ENCODE assay signal across 25 cellular contexts in genomic region chr22:17906978-17907730, GRCh38.
DNase-seq lines count a peak whose midpoint lies in the region; ATAC-seq, FAIRE-seq and TF ChIP-seq lines count a peak whose summit lies in the region.
"Had no signal": no experiment of that assay in that cellular context is flagged by ENCODE, and none has a peak within 500 bp of the region (broad histone marks: within the 10 kb centered on the region; RNA-seq: fewer than 3 reads in every experiment).

No MANE protein-coding gene starts in this region.

- H3K4me3 Mint-ChIP-seq in type B pancreatic cell = no peak overlapping the region
- H3K4me3 Mint-ChIP-seq: activated T-cell treated with anti-CD3 and anti-CD28 coated beads, Interleukin-2, amount 50 U/mL, for 24 hours had no signal

- peaks cover 23% of the 10 kb centered on the region for H3K79me2 ChIP-seq in HepG2 (ENCODE audit: insufficient read depth, low read length)
- H3K79me2 ChIP-seq in K562 (ENCODE audit: control insufficient read depth, insufficient read depth, low read length) = peaks cover 17% of the 10 kb centered on the region

- 58% methylated on average over 16 of the region's 16 CpGs for WGBS in right lobe of liver (ENCODE audit: insufficient coverage, low coverage, low lambda C conversion rate, missing lambda C conversion rate)
- 95% methylated on average over 16 of the region's 16 CpGs for WGBS in HepG2 (ENCODE audit: low lambda C conversion rate)
- WGBS in K562 (ENCODE audit: insufficient coverage, low coverage, missing lambda C conversion rate) = 82% methylated on average over 16 of the region's 16 CpGs

- TF ChIP-seq RAD21 in HepG2 (CRISPR knock-in tag; IDR thresholded peaks at IDR 0.05) (no peak), K562 (CRISPR knock-in tag; conservative IDR thresholded peaks at IDR 0.05 in 1 of 2, IDR thresholded peaks at IDR 0.05 in 1 of 2) (no peak)

- BruUV-seq in HepG2 (replicated peaks; lab: Mats Ljungman, UMichigan) (no TSS peak), K562 (replicated peaks; lab: Mats Ljungman, UMichigan) (no TSS peak)

- CTCF ChIA-PET in HepG2 (lab: Yijun Ruan, JAX; ENCODE audit: low intra/inter-chr PET ratio, low total read pairs) = no interaction called here
- CTCF ChIA-PET in K562 (lab: Yijun Ruan, JAX; ENCODE audit: low intra/inter-chr PET ratio) = no interaction called here

- H3K36me3 Mint-ChIP-seq in type B pancreatic cell = peaks cover 12% of the 10 kb centered on the region

- intact Hi-C loops in right lobe of liver (cut with DNase I) = no loop called here
- intact Hi-C loops in HepG2 (cut with micrococcal nuclease; ENCODE audit: unreplicated experiment) = no loop called here
- intact Hi-C loops in K562 (cut with micrococcal nuclease) = no loop called here
- intact Hi-C loops in mucosa of descending colon (cut with DNase I, micrococcal nuclease) = no loop called here

- DNase-seq in right lobe of liver (no peak), HepG2 (ENCODE audit: low spot score) (no peak), K562 (ENCODE audit: extremely low read depth in 1 of 4, low spot score in 3 of 4) (no peak), mucosa of descending colon (no peak), type B pancreatic cell (ENCODE audit: extremely low spot score, unreplicated experiment) (no peak), NCI-H446 treated with DMSO at 0.1 percent for 48 hours (lab: John Stamatoyannopoulos, UW) (no peak), C1 segment of cervical spinal cord (lab: John Stamatoyannopoulos, UW) (no peak)
- DNase-seq: activated CD8-positive, alpha-beta memory T cell treated with anti-CD3 and anti-CD28 coated beads for 24 hours; activated naive CD4-positive, alpha-beta T cell treated with Interleukin-2 at 50 U/mL for 16 hours; activated T-cell treated with anti-CD3 and anti-CD28 coated beads, Interleukin-2, amount 50 U/mL, for 24 hours; amniotic stem cell; dermis blood vessel endothelial cell; H7; hippocampal formation; mammary epithelial cell; NCI-H1694; NCI-H774; uterus had no signal

- H3K27ac ChIP-seq in right lobe of liver (peak overlapping the region in 1 of 3 donors; percentile 26), HepG2 (ENCODE audit: extremely low read length, insufficient read depth, low read length) (no peak overlapping the region), K562 (ENCODE audit: extremely low read depth, low read depth, low read length) (no peak overlapping the region)
- H3K27ac ChIP-seq: BLaER1 treated with 17β-estradiol and CSF1 and Interleukin-3, amounts not matched to agents 10 nM and 100 nM; KMS-11; suprapubic skin; uterus had no signal

- no peak for TF ChIP-seq CTCF in right lobe of liver (IDR thresholded peaks at IDR 0.05)
- TF ChIP-seq CTCF in HepG2 (CRISPR knock-in tag; IDR thresholded peaks at IDR 0.05) = no peak
- no peak for TF ChIP-seq CTCF in K562 (IDR thresholded peaks at IDR 0.05 in 2 of 3, conservative IDR thresholded peaks at IDR 0.05 in 1 of 3; ENCODE audit: insufficient read depth in 2 of 3, low read depth in 1 of 3, low read length in 3 of 3)
- TF ChIP-seq CTCF in mucosa of descending colon (IDR thresholded peaks at IDR 0.05) = no peak
- TF ChIP-seq CTCF in type B pancreatic cell (conservative IDR thresholded peaks at IDR 0.05) = no peak

- H3K9me3 ChIP-seq in right lobe of liver (no peaks in the 10 kb centered on the region), HepG2 (ENCODE audit: low read length) (no peaks in the 10 kb centered on the region), K562 (replicated peaks; ENCODE audit: control insufficient read depth, insufficient read depth, low read depth, low read length) (no peaks in the 10 kb centered on the region), mucosa of descending colon (no peaks in the 10 kb centered on the region)
- H3K9me3 ChIP-seq: BLaER1 treated with 17β-estradiol and CSF1 and Interleukin-3, amounts not matched to agents 10 nM and 100 nM; suprapubic skin; uterus had no signal

- no peak for FAIRE-seq in HepG2 (lab: Jason Lieb, UNC)
- FAIRE-seq in K562 (lab: Jason Lieb, UNC) = no peak
- FAIRE-seq: endothelial cell of umbilical vein, islet of Langerhans, TTC549 had no signal

- in situ Hi-C loops in HepG2 (cut with HindIII; ENCODE audit: extremely low pct_ligation_motif_present, low pct_unique_long_range_greater_than_20kb) (no loop called here), K562 (cut with MboI) (no loop called here)

- no peaks in the 10 kb centered on the region for H3K9me1 ChIP-seq in K562 (ENCODE audit: control insufficient read depth, insufficient read depth, low read length)

- H2AFZ ChIP-seq in HepG2 (ENCODE audit: low read length) (no peak overlapping the region), K562 (ENCODE audit: low read depth, low read length) (no peak overlapping the region)

- H3K9ac ChIP-seq in HepG2 (ENCODE audit: insufficient read depth, low read depth, low read length) (no peak overlapping the region), K562 (ENCODE audit: insufficient read depth in 1 of 2, low read depth in 2 of 2, low read length in 2 of 2) (no peak overlapping the region)
- H3K9ac ChIP-seq: BLaER1 treated with 17β-estradiol and CSF1 and Interleukin-3, amounts not matched to agents 10 nM and 100 nM; KMS-11 had no signal

- TF ChIP-seq EP300 in HepG2 (IDR thresholded peaks at IDR 0.05; ENCODE audit: low read depth in 2 of 2, low read length in 2 of 2) (no peak), HepG2 (CRISPR knock-in tag; IDR thresholded peaks at IDR 0.05; ENCODE audit: borderline replicate concordance) (no peak), K562 (IDR thresholded peaks at IDR 0.05; ENCODE audit: low read length) (no peak)

- H3K27ac Mint-ChIP-seq in type B pancreatic cell = peak overlapping the region; percentile 44
- H3K27ac Mint-ChIP-seq: activated T-cell treated with anti-CD3 and anti-CD28 coated beads, Interleukin-2, amount 50 U/mL, for 24 hours had no signal

- H3K27me3 Mint-ChIP-seq in type B pancreatic cell = no peaks in the 10 kb centered on the region
- H3K27me3 Mint-ChIP-seq: activated T-cell treated with anti-CD3 and anti-CD28 coated beads, Interleukin-2, amount 50 U/mL, for 24 hours had no signal

- no peaks in the 10 kb centered on the region for H3K9me3 Mint-ChIP-seq in type B pancreatic cell
- H3K9me3 Mint-ChIP-seq: activated T-cell treated with anti-CD3 and anti-CD28 coated beads, Interleukin-2, amount 50 U/mL, for 24 hours had no signal

- H3K27me3 ChIP-seq in right lobe of liver = no peaks in the 10 kb centered on the region
- no peaks in the 10 kb centered on the region for H3K27me3 ChIP-seq in HepG2 (ENCODE audit: control insufficient read depth in 1 of 2, insufficient read depth in 2 of 2, low read length in 2 of 2)
- H3K27me3 ChIP-seq in K562 (ENCODE audit: control insufficient read depth in 2 of 2, insufficient read depth in 2 of 2, low read length in 2 of 2) = no peaks in the 10 kb centered on the region
- H3K27me3 ChIP-seq: BLaER1 treated with 17β-estradiol and CSF1 and Interleukin-3, amounts not matched to agents 10 nM and 100 nM; suprapubic skin; uterus had no signal

- peaks cover 40% of the 10 kb centered on the region for H3K4me1 Mint-ChIP-seq in type B pancreatic cell (ENCODE audit: unreplicated experiment)

- POLR2A ChIA-PET in HepG2 (lab: Yijun Ruan, JAX) = no interaction called here
- POLR2A ChIA-PET in K562 (lab: Yijun Ruan, JAX) = interaction anchor here (0.6 to 1.7 kb wide), 4 partner anchors 10 to 114 kb away, joined by 3 to 10 read pairs (median 4); no protein-coding TSS in a partner anchor

- H3K4me3 ChIP-seq in right lobe of liver (no peak overlapping the region), HepG2 (replicated peaks in 1 of 3; ENCODE audit: insufficient read depth in 1 of 3, low read depth in 2 of 3, low read length in 3 of 3) (no peak overlapping the region), K562 (no peak overlapping the region), mucosa of descending colon (no peak overlapping the region)
- H3K4me3 ChIP-seq: BLaER1 treated with 17β-estradiol and CSF1 and Interleukin-3, amounts not matched to agents 10 nM and 100 nM; suprapubic skin; uterus had no signal

- peaks cover 0 to 12% (median 7%) of the 10 kb centered on the region in 4 donors for H3K4me1 ChIP-seq in right lobe of liver
- peaks cover 7% of the 10 kb centered on the region; the same call in 1 of the 2 replicates for H3K4me1 ChIP-seq in HepG2 (ENCODE audit: insufficient read depth, low read length)
- peaks cover 4 to 12% of the 10 kb centered on the region in 2 experiments; a peak in 4 of 5 replicates for H3K4me1 ChIP-seq in K562 (replicated peaks in 1 of 2; ENCODE audit: control insufficient read depth in 2 of 2, insufficient read depth in 2 of 2, low read length in 2 of 2)
- H3K4me1 ChIP-seq in mucosa of descending colon (ENCODE audit: low read depth) = no peaks in the 10 kb centered on the region

- TF ChIP-seq POLR2A in right lobe of liver (IDR thresholded peaks at IDR 0.05) = no peak
- no peak for TF ChIP-seq POLR2A in HepG2 (IDR thresholded peaks at IDR 0.05; ENCODE audit: insufficient read depth in 1 of 2, low read depth in 2 of 2, low read length in 2 of 2)
- TF ChIP-seq POLR2A in K562 (conservative IDR thresholded peaks at IDR 0.05) = no peak

- ATAC-seq in right lobe of liver = peak; percentile 18 to 72 (median 46)
- no peak for ATAC-seq in HepG2
- ATAC-seq in K562 = no peak
- peak; percentile 9 for ATAC-seq in mucosa of descending colon
- no peak for ATAC-seq in HG02970 (IDR thresholded peaks at IDR 0.05; ENCODE audit: low FRiP score, unreplicated experiment)

- H3K36me3 ChIP-seq in right lobe of liver = peaks cover 0 to 19% (median 7%) of the 10 kb centered on the region in 4 donors
- peaks cover 16 to 47% of the 10 kb centered on the region in 2 experiments; a peak in 4 of 5 replicates for H3K36me3 ChIP-seq in HepG2 (replicated peaks in 1 of 2; ENCODE audit: control insufficient read depth in 1 of 2, insufficient read depth in 2 of 2, low read length in 2 of 2)
- peaks cover 37% of the 10 kb centered on the region for H3K36me3 ChIP-seq in K562 (ENCODE audit: control insufficient read depth, insufficient read depth, low read length)
- no peaks in the 10 kb centered on the region for H3K36me3 ChIP-seq in mucosa of descending colon (ENCODE audit: low read depth)
- H3K36me3 ChIP-seq: uterus had no signal

- no peak overlapping the region for H3K4me2 ChIP-seq in HepG2 (ENCODE audit: low read depth, low read length)
- no peak overlapping the region for H3K4me2 ChIP-seq in K562 (ENCODE audit: insufficient read depth, low read length)
- H3K4me2 ChIP-seq: BLaER1 treated with 17β-estradiol and CSF1 and Interleukin-3, amounts not matched to agents 10 nM and 100 nM; KMS-11 had no signal

- H4K20me1 ChIP-seq in HepG2 (ENCODE audit: insufficient read depth, low read length) = no peaks in the 10 kb centered on the region
- H4K20me1 ChIP-seq in K562 (replicated peaks; ENCODE audit: control insufficient read depth, insufficient read depth, low read length) = peaks cover 26% of the 10 kb centered on the region; the same call in 1 of the 2 replicates

TF ChIP-seq in HepG2, 621 proteins besides CTCF, POLR2A, EP300 and RAD21 (continues in another document):
- no peak for TF ChIP-seq MIXL1 (CRISPR knock-in tag; IDR thresholded peaks at IDR 0.05)
- no peak for TF ChIP-seq ZNF570 (CRISPR knock-in tag; IDR thresholded peaks at IDR 0.05; ENCODE audit: borderline replicate concordance)

Comparison
In these comparisons a context has a peak if more than half of its experiments do, and no peak if none do; other contexts are left out.
1. ATAC-seq: peak in right lobe of liver (4 of 4) and mucosa of descending colon (single experiment); none in HepG2 (single experiment), K562 (single experiment) and HG02970 (single experiment).